Comparison of ENCODE assay signal across 1 cellular context in genomic region chr15:63848881-63849551, GRCh38.
TF ChIP-seq lines count a peak whose summit lies in the region.

No MANE protein-coding gene starts in this region.

TF ChIP-seq in K562, 482 proteins besides CTCF, POLR2A, EP300 and RAD21:
- TF ChIP-seq ZBTB33 (CRISPR knock-in tag; IDR thresholded peaks at IDR 0.05) (no peak), ZNF311 (CRISPR knock-in tag; IDR thresholded peaks at IDR 0.05) (no peak), ZNF384 (IDR thresholded peaks at IDR 0.05; ENCODE audit: low read depth, low read length) (no peak), CREM (IDR thresholded peaks at IDR 0.05; ENCODE audit: low read depth) (no peak), E2F1 (CRISPR knock-in tag; IDR thresholded peaks at IDR 0.05) (no peak), KDM5B (IDR thresholded peaks at IDR 0.05; ENCODE audit: insufficient replicate concordance, low read depth, low read length) (no peak), ZNF347 (CRISPR knock-in tag; IDR thresholded peaks at IDR 0.05; ENCODE audit: low read depth) (no peak), KLF6 (CRISPR knock-in tag; IDR thresholded peaks at IDR 0.05; ENCODE audit: borderline replicate concordance) (no peak), HDAC2 (IDR thresholded peaks at IDR 0.05) (no peak), MAZ (CRISPR knock-in tag; conservative IDR thresholded peaks at IDR 0.05 in 1 of 2, IDR thresholded peaks at IDR 0.05 in 1 of 2) (no peak), GMEB1 (CRISPR knock-in tag; IDR thresholded peaks at IDR 0.05) (no peak)
